In the genomic region with DNA sequence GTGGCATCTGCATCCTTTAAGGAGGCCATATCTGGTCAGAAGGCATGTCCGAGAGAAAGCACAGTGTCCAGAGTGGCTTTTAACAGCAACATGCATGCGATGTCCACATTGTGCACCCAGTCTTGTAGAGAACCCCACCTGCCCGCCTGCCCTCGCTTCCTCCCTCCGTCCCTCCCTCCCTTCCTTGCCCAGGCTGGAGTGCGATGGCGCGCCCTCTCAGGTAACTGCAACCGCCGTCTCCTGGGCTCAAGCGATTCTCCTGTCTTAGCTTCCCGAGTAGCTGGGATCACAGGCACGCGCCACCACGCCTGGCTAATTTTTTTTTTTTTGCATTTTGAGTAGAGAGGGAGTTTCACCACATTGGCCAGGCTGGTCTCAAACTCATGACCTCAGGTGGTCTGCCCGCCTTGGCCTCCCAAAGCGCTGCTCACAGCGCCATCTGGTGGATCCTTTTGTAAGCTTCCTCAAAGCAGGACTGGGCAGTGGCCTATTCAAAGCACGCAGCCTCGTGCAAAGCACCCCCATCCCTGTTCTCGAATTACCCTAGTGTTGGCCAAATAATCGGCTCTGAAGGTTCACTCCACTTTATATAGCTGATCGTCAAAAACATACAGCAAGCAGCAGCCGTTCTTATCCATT, we compare ENCODE assay signal across 1 cellular context.
TF ChIP-seq lines count a peak whose summit lies in the region.

No MANE protein-coding gene starts in this region.

TF ChIP-seq in HepG2, 621 proteins besides CTCF, POLR2A, EP300 and RAD21:
- TF ChIP-seq STAG1 (CRISPR knock-in tag; IDR thresholded peaks at IDR 0.05): peak; percentile 52
- TF ChIP-seq ZBTB38 (CRISPR knock-in tag; IDR thresholded peaks at IDR 0.05): 0 out of 2 replicates have a peak, but pooled peaks have one; percentile 14
- TF ChIP-seq, protein P1, sequence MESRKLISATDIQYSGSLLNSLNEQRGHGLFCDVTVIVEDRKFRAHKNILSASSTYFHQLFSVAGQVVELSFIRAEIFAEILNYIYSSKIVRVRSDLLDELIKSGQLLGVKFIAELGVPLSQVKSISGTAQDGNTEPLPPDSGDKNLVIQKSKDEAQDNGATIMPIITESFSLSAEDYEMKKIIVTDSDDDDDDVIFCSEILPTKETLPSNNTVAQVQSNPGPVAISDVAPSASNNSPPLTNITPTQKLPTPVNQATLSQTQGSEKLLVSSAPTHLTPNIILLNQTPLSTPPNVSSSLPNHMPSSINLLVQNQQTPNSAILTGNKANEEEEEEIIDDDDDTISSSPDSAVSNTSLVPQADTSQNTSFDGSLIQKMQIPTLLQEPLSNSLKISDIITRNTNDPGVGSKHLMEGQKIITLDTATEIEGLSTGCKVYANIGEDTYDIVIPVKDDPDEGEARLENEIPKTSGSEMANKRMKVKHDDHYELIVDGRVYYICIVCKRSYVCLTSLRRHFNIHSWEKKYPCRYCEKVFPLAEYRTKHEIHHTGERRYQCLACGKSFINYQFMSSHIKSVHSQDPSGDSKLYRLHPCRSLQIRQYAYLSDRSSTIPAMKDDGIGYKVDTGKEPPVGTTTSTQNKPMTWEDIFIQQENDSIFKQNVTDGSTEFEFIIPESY (CRISPR knock-in tag; IDR thresholded peaks at IDR 0.05): peak; percentile 96
- TF ChIP-seq, protein P2, sequence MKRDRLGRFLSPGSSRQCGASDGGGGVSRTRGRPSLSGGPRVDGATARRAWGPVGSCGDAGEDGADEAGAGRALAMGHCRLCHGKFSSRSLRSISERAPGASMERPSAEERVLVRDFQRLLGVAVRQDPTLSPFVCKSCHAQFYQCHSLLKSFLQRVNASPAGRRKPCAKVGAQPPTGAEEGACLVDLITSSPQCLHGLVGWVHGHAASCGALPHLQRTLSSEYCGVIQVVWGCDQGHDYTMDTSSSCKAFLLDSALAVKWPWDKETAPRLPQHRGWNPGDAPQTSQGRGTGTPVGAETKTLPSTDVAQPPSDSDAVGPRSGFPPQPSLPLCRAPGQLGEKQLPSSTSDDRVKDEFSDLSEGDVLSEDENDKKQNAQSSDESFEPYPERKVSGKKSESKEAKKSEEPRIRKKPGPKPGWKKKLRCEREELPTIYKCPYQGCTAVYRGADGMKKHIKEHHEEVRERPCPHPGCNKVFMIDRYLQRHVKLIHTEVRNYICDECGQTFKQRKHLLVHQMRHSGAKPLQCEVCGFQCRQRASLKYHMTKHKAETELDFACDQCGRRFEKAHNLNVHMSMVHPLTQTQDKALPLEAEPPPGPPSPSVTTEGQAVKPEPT (CRISPR knock-in tag; IDR thresholded peaks at IDR 0.05; ENCODE audit: low read depth): no peak
- no peak for TF ChIP-seq TMF1 (CRISPR knock-in tag; IDR thresholded peaks at IDR 0.05; ENCODE audit: low read depth)
- 0 out of 2 replicates have a peak, but pooled peaks have one; percentile 22 for TF ChIP-seq ZMYM4 (CRISPR knock-in tag; IDR thresholded peaks at IDR 0.05)
- TF ChIP-seq SMC3 (IDR thresholded peaks at IDR 0.05; ENCODE audit: low read length): peak; percentile 24; the same call in 1 of the 2 replicates
- no peak for TF ChIP-seq ARHGAP35 (CRISPR knock-in tag; IDR thresholded peaks at IDR 0.05; ENCODE audit: borderline replicate concordance)
